Comparison of ENCODE assay signal across 8 cellular contexts in the genomic region with DNA sequence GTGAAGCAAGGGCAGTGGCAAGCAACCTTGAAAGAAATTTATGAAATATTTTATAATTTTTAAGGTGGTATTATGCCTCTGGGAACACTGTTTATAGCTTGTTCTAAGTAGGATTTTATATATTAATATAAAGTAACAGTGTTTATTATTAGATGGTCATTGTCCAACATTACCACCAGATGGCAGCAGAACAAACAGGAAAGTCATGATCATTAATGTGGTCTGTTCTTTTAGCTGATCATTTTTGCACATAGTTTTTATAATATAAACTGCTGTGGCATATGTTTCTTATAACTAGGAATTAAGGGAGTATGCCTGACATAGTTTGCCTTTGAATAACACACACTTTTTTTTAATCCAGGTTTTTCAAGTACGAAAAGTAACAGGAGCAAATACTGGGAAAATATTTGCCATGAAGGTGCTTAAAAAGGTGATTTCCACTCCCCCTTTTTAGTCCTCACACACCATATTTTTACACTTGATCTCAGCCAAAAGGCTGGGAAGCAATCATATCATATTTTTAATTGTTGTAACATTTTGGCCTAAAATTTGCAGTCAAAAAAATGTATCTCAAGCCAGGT. TPM values are rescaled to one million over a fixed set of nuclear protein-coding genes. Genes with fewer than 3 reads are reported as not detected.
DNase-seq lines count a peak whose midpoint lies in the region; ATAC-seq and TF ChIP-seq lines count a peak whose summit lies in the region.

No MANE protein-coding gene starts in this region.

- H3K36me3 ChIP-seq in parathyroid adenoma (ENCODE audit: control insufficient read depth, insufficient read depth, low read length) = no peaks in the 10 kb centered on the region

- no peaks in the 10 kb centered on the region for H3K27me3 ChIP-seq in parathyroid adenoma (ENCODE audit: control insufficient read depth, insufficient read depth, low read length)

- H2AFZ ChIP-seq in parathyroid adenoma = no peak overlapping the region

- H3K4me1 ChIP-seq in parathyroid adenoma = no peaks in the 10 kb centered on the region

- TF ChIP-seq CTCF in LNCaP clone FGC (IDR thresholded peaks at IDR 0.05; ENCODE audit: control insufficient read depth, extremely low read depth, insufficient read depth) = peak; percentile 54
- TF ChIP-seq CTCF in parathyroid adenoma (IDR thresholded peaks at IDR 0.05) = peak; percentile 70

- no peak overlapping the region for H3K4me2 ChIP-seq in parathyroid adenoma (ENCODE audit: low read length)

- no peaks in the 10 kb centered on the region for H3K9me3 ChIP-seq in parathyroid adenoma (ENCODE audit: control insufficient read depth, low read length)

- no peak overlapping the region for H3K4me3 ChIP-seq in LNCaP clone FGC (ENCODE audit: low read depth, low read length)
- H3K4me3 ChIP-seq in parathyroid adenoma (ENCODE audit: low read depth, low read length) = no peak overlapping the region

- in situ Hi-C loops in SK-MEL-5 (cut with HindIII; ENCODE audit: low pct_unique_long_range_greater_than_20kb, low sequenced_read_pairs) = no loop called here

- no peak for ATAC-seq in GM19324 (IDR thresholded peaks at IDR 0.05; ENCODE audit: low FRiP score, unreplicated experiment)

- no peak overlapping the region for H3K9ac ChIP-seq in parathyroid adenoma

- DNase-seq in NCI-H2107 treated with DMSO at 0.1 percent for 48 hours (lab: John Stamatoyannopoulos, UW; ENCODE audit: unreplicated experiment) (peak; percentile 46), NCI-H2107 (lab: John Stamatoyannopoulos, UW) (no peak), LNCaP clone FGC (ENCODE audit: low read depth) (peak; percentile 43), SK-MEL-5 (ENCODE audit: low read depth, low spot score) (peak; percentile 78), fibroblast of gingiva (ENCODE audit: low read depth) (peak; percentile 50), mucosa of gallbladder (ENCODE audit: low spot score) (no peak)

- H3K27ac ChIP-seq in parathyroid adenoma = no peak overlapping the region

- no peaks in the 10 kb centered on the region for H3K79me2 ChIP-seq in parathyroid adenoma

RNA-seq across cellular contexts. Expression of gene RPS6KB1, which starts 21.4 kb away (rescaled TPM):
- 29.6 TPM in 2 replicates for total RNA-seq in SK-MEL-5 (2014; rRNA removed; shearing (Covaris generic))
- 19.6 and 27.1 TPM in 2 replicates for polyA plus RNA-seq in SK-MEL-5 (2015; cell fraction: cytosol; rRNA removed)
- 57.3 and 95.7 TPM in 2 replicates for polyA plus RNA-seq in SK-MEL-5 (2015; cell fraction: nucleus; rRNA removed)
- 27.3 TPM for total RNA-seq in mucosa of gallbladder

RNA-seq across cellular contexts. Expression of gene TUBD1, which starts 21.6 kb away (rescaled TPM):
- 7.3 and 7.4 TPM in 2 replicates for total RNA-seq in SK-MEL-5 (2014; rRNA removed; shearing (Covaris generic))
- polyA plus RNA-seq in SK-MEL-5 (2015; cell fraction: cytosol; rRNA removed) = 9.5 and 11.3 TPM in 2 replicates
- 12.5 and 14.7 TPM in 2 replicates for polyA plus RNA-seq in SK-MEL-5 (2015; cell fraction: nucleus; rRNA removed)
- 8.6 TPM for total RNA-seq in mucosa of gallbladder

RNA-seq across cellular contexts. Expression of gene RNFT1, which starts 50.2 kb away (rescaled TPM):
- total RNA-seq in SK-MEL-5 (2014; rRNA removed; shearing (Covaris generic)) = 70.4 and 81.9 TPM in 2 replicates
- polyA plus RNA-seq in SK-MEL-5 (2015; cell fraction: cytosol; rRNA removed) = 43.8 and 44.2 TPM in 2 replicates
- polyA plus RNA-seq in SK-MEL-5 (2015; cell fraction: nucleus; rRNA removed) = 214 and 222 TPM in 2 replicates
- 21.4 TPM for total RNA-seq in mucosa of gallbladder

Comparison
In these comparisons a context has a peak if more than half of its experiments do, and no peak if none do; other contexts are left out.
1. DNase-seq: peak in NCI-H2107 treated with DMSO at 0.1 percent for 48 hours (single experiment), LNCaP clone FGC (single experiment), SK-MEL-5 (single experiment) and fibroblast of gingiva (single experiment); none in NCI-H2107 (single experiment) and mucosa of gallbladder (single experiment).